1 cellular context compared by ENCODE assay signal in the genomic region with DNA sequence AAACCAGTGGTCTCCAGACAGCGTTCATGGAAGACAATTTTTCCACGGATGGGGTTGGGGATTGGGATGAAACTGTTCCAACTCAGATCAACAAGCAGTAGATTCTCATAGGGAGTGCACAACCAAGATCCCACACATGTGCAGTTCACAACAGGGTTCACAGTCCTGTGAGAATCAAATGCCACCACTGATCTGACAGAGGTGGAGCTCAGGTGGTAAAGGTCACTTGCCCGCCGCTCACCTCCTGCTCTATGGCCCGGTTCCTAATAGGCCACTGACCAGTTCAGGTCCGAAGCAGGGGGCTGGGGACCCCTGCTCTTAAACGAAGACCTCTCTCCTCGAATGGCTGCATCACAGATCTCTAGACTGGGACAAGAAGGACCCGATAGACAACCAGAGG.
TF ChIP-seq lines count a peak whose summit lies in the region.

No MANE protein-coding gene starts in this region.

TF ChIP-seq in HepG2, 621 proteins besides CTCF, POLR2A, EP300 and RAD21 (continued from another document):
- TF ChIP-seq, protein P1, sequence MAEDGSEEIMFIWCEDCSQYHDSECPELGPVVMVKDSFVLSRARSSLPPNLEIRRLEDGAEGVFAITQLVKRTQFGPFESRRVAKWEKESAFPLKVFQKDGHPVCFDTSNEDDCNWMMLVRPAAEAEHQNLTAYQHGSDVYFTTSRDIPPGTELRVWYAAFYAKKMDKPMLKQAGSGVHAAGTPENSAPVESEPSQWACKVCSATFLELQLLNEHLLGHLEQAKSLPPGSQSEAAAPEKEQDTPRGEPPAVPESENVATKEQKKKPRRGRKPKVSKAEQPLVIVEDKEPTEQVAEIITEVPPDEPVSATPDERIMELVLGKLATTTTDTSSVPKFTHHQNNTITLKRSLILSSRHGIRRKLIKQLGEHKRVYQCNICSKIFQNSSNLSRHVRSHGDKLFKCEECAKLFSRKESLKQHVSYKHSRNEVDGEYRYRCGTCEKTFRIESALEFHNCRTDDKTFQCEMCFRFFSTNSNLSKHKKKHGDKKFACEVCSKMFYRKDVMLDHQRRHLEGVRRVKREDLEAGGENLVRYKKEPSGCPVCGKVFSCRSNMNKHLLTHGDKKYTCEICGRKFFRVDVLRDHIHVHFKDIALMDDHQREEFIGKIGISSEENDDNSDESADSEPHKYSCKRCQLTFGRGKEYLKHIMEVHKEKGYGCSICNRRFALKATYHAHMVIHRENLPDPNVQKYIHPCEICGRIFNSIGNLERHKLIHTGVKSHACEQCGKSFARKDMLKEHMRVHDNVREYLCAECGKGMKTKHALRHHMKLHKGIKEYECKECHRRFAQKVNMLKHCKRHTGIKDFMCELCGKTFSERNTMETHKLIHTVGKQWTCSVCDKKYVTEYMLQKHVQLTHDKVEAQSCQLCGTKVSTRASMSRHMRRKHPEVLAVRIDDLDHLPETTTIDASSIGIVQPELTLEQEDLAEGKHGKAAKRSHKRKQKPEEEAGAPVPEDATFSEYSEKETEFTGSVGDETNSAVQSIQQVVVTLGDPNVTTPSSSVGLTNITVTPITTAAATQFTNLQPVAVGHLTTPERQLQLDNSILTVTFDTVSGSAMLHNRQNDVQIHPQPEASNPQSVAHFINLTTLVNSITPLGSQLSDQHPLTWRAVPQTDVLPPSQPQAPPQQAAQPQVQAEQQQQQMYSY (CRISPR knock-in tag; IDR thresholded peaks at IDR 0.05), result no peak
- TF ChIP-seq NR2F6 (IDR thresholded peaks at IDR 0.05) (no peak; the same call in 1 of the 2 replicates), NR2F6 (CRISPR knock-in tag; IDR thresholded peaks at IDR 0.05) (peak; percentile 63), ZKSCAN8 (CRISPR knock-in tag; IDR thresholded peaks at IDR 0.05; ENCODE audit: borderline replicate concordance) (no peak), ZNF800 (CRISPR knock-in tag; IDR thresholded peaks at IDR 0.05) (no peak), TSC22D2 (CRISPR knock-in tag; IDR thresholded peaks at IDR 0.05; ENCODE audit: borderline replicate concordance) (no peak), KDM1A (CRISPR knock-in tag; IDR thresholded peaks at IDR 0.05) (no peak), ZBTB21 (CRISPR knock-in tag; IDR thresholded peaks at IDR 0.05) (no peak), ZNF674 (CRISPR knock-in tag; IDR thresholded peaks at IDR 0.05; ENCODE audit: low read depth) (no peak), ZNF24 (IDR thresholded peaks at IDR 0.05) (no peak), ZKSCAN5 (CRISPR knock-in tag; IDR thresholded peaks at IDR 0.05) (peak; percentile 72; the same call in 1 of the 2 replicates), NFIB (CRISPR knock-in tag; IDR thresholded peaks at IDR 0.05; ENCODE audit: borderline replicate concordance) (no peak), ZNF543 (CRISPR knock-in tag; IDR thresholded peaks at IDR 0.05) (no peak), TRIM24 (CRISPR knock-in tag; IDR thresholded peaks at IDR 0.05) (no peak), ZNF672 (CRISPR knock-in tag; IDR thresholded peaks at IDR 0.05) (no peak), THAP11 (CRISPR knock-in tag; IDR thresholded peaks at IDR 0.05) (no peak), SMAD9 (CRISPR knock-in tag; IDR thresholded peaks at IDR 0.05) (no peak)
